ENCODE assay signal across 10 cellular contexts in genomic region chr18:23574611-23575308, GRCh38. TPM values are rescaled to one million over a fixed set of nuclear protein-coding genes. Genes with fewer than 3 reads are reported as not detected.
DNase-seq lines count a peak whose midpoint lies in the region; ATAC-seq, FAIRE-seq and TF ChIP-seq lines count a peak whose summit lies in the region.
"Had no signal": no experiment of that assay in that cellular context is flagged by ENCODE, and none has a peak within 500 bp of the region (broad histone marks: within the 10 kb centered on the region; RNA-seq: fewer than 3 reads in every experiment).

No MANE protein-coding gene starts in this region.

- DNase-seq in stimulated activated naive CD8-positive, alpha-beta T cell treated with anti-CD3 and anti-CD28 coated beads, Interleukin-15, Interleukin-2, amounts not matched to agents 100 U/mL and 50 U/mL, for 24 hours: no peak
- DNase-seq in astrocyte (ENCODE audit: low read depth): no peak
- DNase-seq in H4 (ENCODE audit: low spot score): no peak
- no peak for DNase-seq in HEK293T (ENCODE audit: extremely low spot score)
- DNase-seq in AG20443 (ENCODE audit: low spot score): no peak
- DNase-seq: NCI-H2081; stimulated activated naive B cell treated with anti-CD40 and anti-IgM and Interleukin-4, amounts not matched to agents 10 μg/mL and 1 μg/mL and 100 μg/mL, for 72 hours had no signal

- H3K4me1 Mint-ChIP-seq in stimulated activated naive CD8-positive, alpha-beta T cell treated with anti-CD3 and anti-CD28 coated beads, Interleukin-15, Interleukin-2, amounts not matched to agents 100 ng/mL and 50 ng/mL, for 24 hours (ENCODE audit: low read depth): peaks cover 54% of the 10 kb centered on the region
- peaks cover 30% of the 10 kb centered on the region for H3K4me1 Mint-ChIP-seq in astrocyte (ENCODE audit: low read depth, unreplicated experiment)

- ATAC-seq in stimulated activated naive CD8-positive, alpha-beta T cell treated with anti-CD3 and anti-CD28 coated beads, Interleukin-15, Interleukin-2, amounts not matched to agents 100 U/mL and 50 U/mL, for 24 hours: no peak
- no peak for ATAC-seq in GM19463 (IDR thresholded peaks at IDR 0.05; ENCODE audit: unreplicated experiment)
- ATAC-seq: stimulated activated naive B cell treated with anti-CD40 and anti-IgM and Interleukin-4, amounts not matched to agents 10 μg/mL and 1 μg/mL and 100 μg/mL, for 72 hours had no signal

- TF ChIP-seq CTCF in astrocyte (IDR thresholded peaks at IDR 0.05; ENCODE audit: insufficient read depth, low read depth, low read length): no peak

- peaks cover 19% of the 10 kb centered on the region for H3K36me3 ChIP-seq in astrocyte (ENCODE audit: insufficient read depth, low read length)
- peaks cover 15 to 19% of the 10 kb centered on the region in 2 donors for H3K36me3 ChIP-seq in muscle layer of duodenum (ENCODE audit: control insufficient read depth in 1 of 2, insufficient read depth in 2 of 2, low read length in 2 of 2)

- H2AFZ ChIP-seq in astrocyte (ENCODE audit: low read depth, low read length): no peak overlapping the region

- H3K4me3 ChIP-seq in astrocyte (ENCODE audit: insufficient read depth, low read depth, low read length) (no peak overlapping the region), muscle layer of duodenum (ENCODE audit: low read depth in 1 of 2, low read length in 2 of 2) (no peak overlapping the region)

- peak overlapping the region; percentile 81 for H3K27ac Mint-ChIP-seq in stimulated activated naive CD8-positive, alpha-beta T cell treated with anti-CD3 and anti-CD28 coated beads, Interleukin-15, Interleukin-2, amounts not matched to agents 100 ng/mL and 50 ng/mL, for 24 hours
- peak overlapping the region; percentile 26 for H3K27ac Mint-ChIP-seq in astrocyte (ENCODE audit: unreplicated experiment)
- H3K27ac Mint-ChIP-seq: stimulated activated naive B cell treated with anti-CD40 and anti-IgM and Interleukin-4, amounts not matched to agents 10 μg/mL and 1 μg/mL and 100 μg/mL, for 72 hours had no signal

- H3K9me3 Mint-ChIP-seq in stimulated activated naive CD8-positive, alpha-beta T cell treated with anti-CD3 and anti-CD28 coated beads, Interleukin-15, Interleukin-2, amounts not matched to agents 100 ng/mL and 50 ng/mL, for 24 hours: no peaks in the 10 kb centered on the region
- H3K9me3 Mint-ChIP-seq in astrocyte (ENCODE audit: unreplicated experiment): no peaks in the 10 kb centered on the region
- H3K9me3 Mint-ChIP-seq: stimulated activated naive B cell treated with anti-CD40 and anti-IgM and Interleukin-4, amounts not matched to agents 10 μg/mL and 1 μg/mL and 100 μg/mL, for 72 hours had no signal

- no peaks in the 10 kb centered on the region for H3K27me3 Mint-ChIP-seq in stimulated activated naive CD8-positive, alpha-beta T cell treated with anti-CD3 and anti-CD28 coated beads, Interleukin-15, Interleukin-2, amounts not matched to agents 100 ng/mL and 50 ng/mL, for 24 hours
- H3K27me3 Mint-ChIP-seq in astrocyte (ENCODE audit: low read depth, unreplicated experiment): no peaks in the 10 kb centered on the region
- H3K27me3 Mint-ChIP-seq: stimulated activated naive B cell treated with anti-CD40 and anti-IgM and Interleukin-4, amounts not matched to agents 10 μg/mL and 1 μg/mL and 100 μg/mL, for 72 hours had no signal

- peak overlapping the region; percentile 29 for H3K4me2 ChIP-seq in astrocyte (ENCODE audit: low read length)

- no peak overlapping the region for H3K9ac ChIP-seq in astrocyte (ENCODE audit: low read length)

- POLR2A ChIA-PET in HEK293T (lab: Yijun Ruan, JAX): no interaction called here

- peaks cover 37% of the 10 kb centered on the region for H3K36me3 Mint-ChIP-seq in stimulated activated naive CD8-positive, alpha-beta T cell treated with anti-CD3 and anti-CD28 coated beads, Interleukin-15, Interleukin-2, amounts not matched to agents 100 ng/mL and 50 ng/mL, for 24 hours (ENCODE audit: low read depth)
- H3K36me3 Mint-ChIP-seq in astrocyte (ENCODE audit: low read depth, unreplicated experiment): peaks cover 9% of the 10 kb centered on the region

- H3K27ac ChIP-seq in astrocyte (ENCODE audit: low read depth, low read length): no peak overlapping the region
- peak overlapping the region; percentile 40 for H3K27ac ChIP-seq in muscle layer of duodenum (ENCODE audit: low read length)

- no peak for FAIRE-seq in astrocyte (lab: Jason Lieb, UNC)

- peaks cover 18% of the 10 kb centered on the region for H3K79me2 ChIP-seq in astrocyte (ENCODE audit: insufficient read depth, low read length)

- H3K4me1 ChIP-seq in astrocyte (ENCODE audit: insufficient read depth, low read length): peaks cover 9% of the 10 kb centered on the region
- peaks cover 0 to 8% of the 10 kb centered on the region in 2 donors for H3K4me1 ChIP-seq in muscle layer of duodenum (ENCODE audit: control insufficient read depth in 1 of 2, insufficient read depth in 2 of 2, low read length in 2 of 2)

- H3K9me3 ChIP-seq in astrocyte (ENCODE audit: insufficient read depth, low read depth, low read length) (no peaks in the 10 kb centered on the region), muscle layer of duodenum (ENCODE audit: control insufficient read depth in 1 of 2, low read length in 2 of 2) (no peaks in the 10 kb centered on the region)

- H4K20me1 ChIP-seq in astrocyte (ENCODE audit: insufficient read depth, low read length): peaks cover 53% of the 10 kb centered on the region

- CTCF ChIA-PET in HEK293T (lab: Yijun Ruan, JAX): no interaction called here

- H3K27me3 ChIP-seq in astrocyte (ENCODE audit: insufficient read depth, low read length): no peaks in the 10 kb centered on the region
- no peaks in the 10 kb centered on the region for H3K27me3 ChIP-seq in muscle layer of duodenum (ENCODE audit: low read depth, low read length)

- no peak overlapping the region for H3K4me3 Mint-ChIP-seq in stimulated activated naive CD8-positive, alpha-beta T cell treated with anti-CD3 and anti-CD28 coated beads, Interleukin-15, Interleukin-2, amounts not matched to agents 100 ng/mL and 50 ng/mL, for 24 hours
- no peak overlapping the region for H3K4me3 Mint-ChIP-seq in astrocyte (ENCODE audit: unreplicated experiment)
- H3K4me3 Mint-ChIP-seq: stimulated activated naive B cell treated with anti-CD40 and anti-IgM and Interleukin-4, amounts not matched to agents 10 μg/mL and 1 μg/mL and 100 μg/mL, for 72 hours had no signal

TF ChIP-seq in HEK293T, 16 proteins besides CTCF, POLR2A, EP300 and RAD21:
- TF ChIP-seq FOXA1 (IDR thresholded peaks at IDR 0.05) (no peak), SUZ12 (IDR thresholded peaks at IDR 0.05) (no peak), FOXK2 (IDR thresholded peaks at IDR 0.05) (no peak)

RNA-seq across cellular contexts. Expression of gene NPC1, which starts 11.5 kb away (rescaled TPM):
- 36.7 and 42.4 TPM in 2 replicates for total RNA-seq in astrocyte
- 32.8 and 34.9 TPM in 2 replicates for total RNA-seq in H4 (2014; rRNA removed; shearing (Covaris generic))
